In genomic region chr2:30315391-30316055, GRCh38 we compare ENCODE assay signal across 15 cellular contexts.
DNase-seq lines count a peak whose midpoint lies in the region; ATAC-seq lines count a peak whose summit lies in the region.
"Had no signal": no experiment of that assay in that cellular context is flagged by ENCODE, and none has a peak within 500 bp of the region (broad histone marks: within the 10 kb centered on the region; RNA-seq: fewer than 3 reads in every experiment).

No MANE protein-coding gene starts in this region.

- peak overlapping the region; percentile 10 for H3K27ac ChIP-seq in CD8-positive, alpha-beta memory T cell (ENCODE audit: low read depth, low read length)
- no peak overlapping the region for H3K27ac ChIP-seq in Karpas-422 (ENCODE audit: low read length)
- H3K27ac ChIP-seq: parathyroid adenoma, SJCRH30, thoracic aorta had no signal

- ATAC-seq in HG03439 (IDR thresholded peaks at IDR 0.05; ENCODE audit: unreplicated experiment) = no peak
- ATAC-seq: left ventricle myocardium superior had no signal

- H2AFZ ChIP-seq in Karpas-422 (ENCODE audit: low read length) = no peak overlapping the region
- H2AFZ ChIP-seq: parathyroid adenoma had no signal

- H3K4me3 Mint-ChIP-seq in CD8-positive, alpha-beta memory T cell = peak overlapping the region in 6 of 7 donors; percentile 44 to 76 (median 60)

- no peaks in the 10 kb centered on the region for H3K79me2 ChIP-seq in Karpas-422 (ENCODE audit: low read length)
- H3K79me2 ChIP-seq: parathyroid adenoma had no signal

- peaks cover 0 to 7% (median 2%) of the 10 kb centered on the region in 3 donors for H3K36me3 Mint-ChIP-seq in CD8-positive, alpha-beta memory T cell

- H3K4me2 ChIP-seq in Karpas-422 (ENCODE audit: low read depth, low read length, poor library complexity, severe bottlenecking) = no peak overlapping the region

- peaks cover 37 to 40% (median 38%) of the 10 kb centered on the region in 3 donors for H3K4me1 Mint-ChIP-seq in CD8-positive, alpha-beta memory T cell

- H4K20me1 ChIP-seq in Karpas-422 (ENCODE audit: insufficient read depth, low read depth, low read length) = no peaks in the 10 kb centered on the region

- DNase-seq in A172 (ENCODE audit: low spot score) (peak; percentile 48), dermis microvascular lymphatic vessel endothelial cell (ENCODE audit: low read depth in 2 of 2) (peak; percentile 9 to 59), Karpas-422 (no peak), putamen (ENCODE audit: low spot score) (no peak)
- DNase-seq in CD8-positive, alpha-beta memory T cell = peak in 4 of 5 donors; percentile 9 to 58 (median 50)
- peak; percentile 44 to 46 for DNase-seq in activated T-cell treated with anti-CD3 and anti-CD28 coated beads, Interleukin-2, amount 50 U/mL, for 48 hours
- DNase-seq in stimulated activated naive CD4-positive, alpha-beta T cell treated with Interleukin-2 at 50 U/mL for 16 hours (lab: John Stamatoyannopoulos, UW) = no peak
- DNase-seq: H7; left ventricle myocardium superior; NCI-H146; SJCRH30; stimulated activated CD4-positive, alpha-beta T cell treated with anti-CD3 and anti-CD28 coated beads, Interleukin-4, amount 100 ng/mL, for 1 hour had no signal

- no peaks in the 10 kb centered on the region for H3K27me3 ChIP-seq in CD8-positive, alpha-beta memory T cell (ENCODE audit: insufficient read depth, low read length, poor library complexity, severe bottlenecking)
- H3K27me3 ChIP-seq in Karpas-422 (ENCODE audit: low read length) = no peaks in the 10 kb centered on the region
- H3K27me3 ChIP-seq: SJCRH30 had no signal

- H3K9me2 ChIP-seq in Karpas-422 (replicated peaks; ENCODE audit: insufficient read depth, low read length) = no peaks in the 10 kb centered on the region

- CTCF ChIA-PET in CD8-positive, alpha-beta memory T cell (lab: Charles Lee) = no interaction called here

- no peaks in the 10 kb centered on the region for H3K9me3 ChIP-seq in CD8-positive, alpha-beta memory T cell (ENCODE audit: low read length)
- H3K9me3 ChIP-seq in Karpas-422 (ENCODE audit: low read length) = no peaks in the 10 kb centered on the region
- H3K9me3 ChIP-seq: SJCRH30, thoracic aorta had no signal

- no peaks in the 10 kb centered on the region for H3K27me3 Mint-ChIP-seq in CD8-positive, alpha-beta memory T cell

- POLR2A ChIA-PET in CD8-positive, alpha-beta memory T cell (lab: Charles Lee) = no interaction called here

- peaks cover 41% of the 10 kb centered on the region for H3K4me1 ChIP-seq in CD8-positive, alpha-beta memory T cell (ENCODE audit: insufficient read depth, low read length)
- H3K4me1 ChIP-seq in Karpas-422 (ENCODE audit: low read length) = peaks cover 7% of the 10 kb centered on the region
- H3K4me1 ChIP-seq: parathyroid adenoma had no signal

- peak overlapping the region; percentile 88 to 98 (median 92) for H3K27ac Mint-ChIP-seq in CD8-positive, alpha-beta memory T cell

- no peak overlapping the region for H3K9ac ChIP-seq in Karpas-422 (ENCODE audit: low read length)
- H3K9ac ChIP-seq: parathyroid adenoma had no signal

- peaks cover 0 to 7% (median 4%) of the 10 kb centered on the region in 5 donors for H3K9me3 Mint-ChIP-seq in CD8-positive, alpha-beta memory T cell

- no peaks in the 10 kb centered on the region for H3K36me3 ChIP-seq in CD8-positive, alpha-beta memory T cell (ENCODE audit: insufficient read depth, low read length)
- H3K36me3 ChIP-seq in Karpas-422 (ENCODE audit: insufficient read depth, low read length) = no peaks in the 10 kb centered on the region
- H3K36me3 ChIP-seq: SJCRH30, thoracic aorta had no signal

- H3K4me3 ChIP-seq in CD8-positive, alpha-beta memory T cell (ENCODE audit: low read length) = no peak overlapping the region
- H3K4me3 ChIP-seq in Karpas-422 (ENCODE audit: low read length) = no peak overlapping the region
- H3K4me3 ChIP-seq: SJCRH30, thoracic aorta had no signal

Comparison
In these comparisons a context has a peak if more than half of its experiments do, and no peak if none do; other contexts are left out.
1. DNase-seq: peak in A172 (single experiment), CD8-positive, alpha-beta memory T cell (4 of 5), activated T-cell treated with anti-CD3 and anti-CD28 coated beads, Interleukin-2, amount 50 U/mL, for 48 hours (2 of 2) and dermis microvascular lymphatic vessel endothelial cell (2 of 2); none in stimulated activated naive CD4-positive, alpha-beta T cell treated with Interleukin-2 at 50 U/mL for 16 hours (single experiment), Karpas-422 (single experiment) and putamen (single experiment).